20 cellular contexts compared by ENCODE assay signal in genomic region chr1:15676688-15677661, GRCh38. TPM values are rescaled to one million over a fixed set of nuclear protein-coding genes. Genes with fewer than 3 reads are reported as not detected.
A peak's percentile ranks its signal among the peaks of the same experiment; 100 is the strongest.
DNase-seq lines count a peak whose midpoint lies in the region; ATAC-seq and TF ChIP-seq lines count a peak whose summit lies in the region.
"Had no signal": no experiment of that assay in that cellular context is flagged by ENCODE, and none has a peak within 500 bp of the region (broad histone marks: within the 10 kb centered on the region; RNA-seq: fewer than 3 reads in every experiment).

No MANE protein-coding gene starts in this region.

- no peaks in the 10 kb centered on the region for H3K36me3 ChIP-seq in HEK293 (ENCODE audit: control insufficient read depth in 2 of 2, insufficient read depth in 1 of 2, low read length in 2 of 2)
- no peaks in the 10 kb centered on the region for H3K36me3 ChIP-seq in RWPE2 (ENCODE audit: low read depth)
- no peaks in the 10 kb centered on the region for H3K36me3 ChIP-seq in endodermal cell (ENCODE audit: control insufficient read depth, insufficient read depth, low read length)
- H3K36me3 ChIP-seq in stomach: no peaks in the 10 kb centered on the region

- peaks cover 4% of the 10 kb centered on the region for H3K36me3 Mint-ChIP-seq in endodermal cell (ENCODE audit: low read depth)
- no peaks in the 10 kb centered on the region for H3K36me3 Mint-ChIP-seq in naive B cell

- H3K27ac Mint-ChIP-seq in endodermal cell (peak overlapping the region; percentile 67), naive B cell (peak overlapping the region in 5 of 6 donors; percentile 15 to 83 (median 49))
- H3K27ac Mint-ChIP-seq: HFFc6 had no signal

- POLR2A ChIA-PET in HEK293 (lab: Yijun Ruan, JAX): no interaction called here

- DNase-seq in RWPE2 (ENCODE audit: low spot score): no peak
- peak; percentile 74 for DNase-seq in endodermal cell
- DNase-seq in naive B cell: no peak
- DNase-seq in NCI-H1436 treated with DMSO at 0.1 percent for 48 hours (lab: John Stamatoyannopoulos, UW): no peak
- no peak for DNase-seq in stomach
- DNase-seq in NCI-H1694 (lab: John Stamatoyannopoulos, UW): no peak
- DNase-seq in CD1c-positive myeloid dendritic cell (ENCODE audit: extremely low spot score): no peak
- DNase-seq: DMS53, EL, HFFc6, Kasumi-1, MM.1S, NCI-H1092, NCI-H2081 treated with DMSO at 0.1 percent for 48 hours, NCI-H510A, NCI-H774, SHP77 treated with DMSO at 0.1 percent for 48 hours, SK-N-SH had no signal

- H3K27me3 ChIP-seq in RWPE2 (ENCODE audit: insufficient read depth, poor library complexity, severe bottlenecking) (no peaks in the 10 kb centered on the region), endodermal cell (ENCODE audit: control insufficient read depth, insufficient read depth, low read length, poor library complexity, severe bottlenecking) (no peaks in the 10 kb centered on the region), stomach (no peaks in the 10 kb centered on the region)

- CTCF ChIA-PET in HEK293 (lab: Yijun Ruan, JAX): interaction anchor here (0.7 kb wide), 2 partner anchors 11 to 13 kb away, joined by 3 to 4 read pairs; no protein-coding TSS in a partner anchor

- WGBS in endodermal cell (ENCODE audit: insufficient coverage in 1 of 2, insufficient read length in 1 of 2), 2 experiments: 74 to 77% methylated on average over 5 to 6 of the region's 6 CpGs
- WGBS in stomach, 5 donors: 83 to 91% (median 86%) methylated on average over 6 of the region's 6 CpGs

- H3K9me3 ChIP-seq in HEK293 (ENCODE audit: control insufficient read depth, insufficient read depth, low read depth, low read length) (no peaks in the 10 kb centered on the region), RWPE2 (ENCODE audit: severe bottlenecking) (no peaks in the 10 kb centered on the region), endodermal cell (ENCODE audit: control insufficient read depth, low read length) (peaks cover 42% of the 10 kb centered on the region), stomach (no peaks in the 10 kb centered on the region)
- H3K9me3 ChIP-seq: SK-N-SH had no signal

- H3K27ac ChIP-seq in HEK293 (ENCODE audit: extremely low read depth, low read depth, low read length) (no peak overlapping the region), RWPE2 (ENCODE audit: poor library complexity, severe bottlenecking) (peak overlapping the region; percentile 87), endodermal cell (ENCODE audit: low read depth, low read length) (no peak overlapping the region), stomach (no peak overlapping the region)
- H3K27ac ChIP-seq: C4-2B had no signal

- H3K9me3 Mint-ChIP-seq in endodermal cell (peaks cover 28% of the 10 kb centered on the region), naive B cell (peaks cover 0 to 3% (median 0%) of the 10 kb centered on the region in 7 donors)

- H3K4me3 ChIP-seq in HEK293 (ENCODE audit: low read depth, low read length) (no peak overlapping the region), RWPE2 (ENCODE audit: severe bottlenecking) (no peak overlapping the region), endodermal cell (ENCODE audit: low read length) (peak overlapping the region; percentile 25), stomach (no peak overlapping the region)

- no peak for TF ChIP-seq POLR2A in stomach (IDR thresholded peaks at IDR 0.05)

- TF ChIP-seq CTCF in HEK293 (tag by site-specific recombination; IDR thresholded peaks at IDR 0.05) (no peak), RWPE2 (IDR thresholded peaks at IDR 0.05; ENCODE audit: poor library complexity, severe bottlenecking) (no peak), endodermal cell (conservative IDR thresholded peaks at IDR 0.05) (no peak), stomach (IDR thresholded peaks at IDR 0.05) (no peak)

- no peak overlapping the region for H3K9ac ChIP-seq in endodermal cell (ENCODE audit: extremely low read depth, low read length, poor library complexity, severe bottlenecking)
- H3K9ac ChIP-seq: SK-N-SH had no signal

- no peak for TF ChIP-seq EP300 in stomach (IDR thresholded peaks at IDR 0.05)

- no peak overlapping the region for H3K4me3 Mint-ChIP-seq in endodermal cell
- no peak overlapping the region for H3K4me3 Mint-ChIP-seq in naive B cell
- H3K4me3 Mint-ChIP-seq: HFFc6 had no signal

- no peaks in the 10 kb centered on the region; the same call in 1 of the 2 replicates for H3K4me1 ChIP-seq in HEK293 (ENCODE audit: control insufficient read depth, insufficient read depth, low read length)
- peaks cover 39% of the 10 kb centered on the region for H3K4me1 ChIP-seq in RWPE2 (ENCODE audit: insufficient read depth, poor library complexity, severe bottlenecking)
- peaks cover 5% of the 10 kb centered on the region for H3K4me1 ChIP-seq in endodermal cell (ENCODE audit: control insufficient read depth, insufficient read depth, low read length)
- H3K4me1 ChIP-seq in stomach: peaks cover 0 to 18% (median 0%) of the 10 kb centered on the region in 4 donors

- H3K4me1 Mint-ChIP-seq in endodermal cell: peaks cover 2% of the 10 kb centered on the region
- peaks cover 21 to 45% (median 33%) of the 10 kb centered on the region in 3 donors for H3K4me1 Mint-ChIP-seq in naive B cell

- ATAC-seq in RWPE2 (ENCODE audit: low read depth) (no peak), naive B cell (ENCODE audit: low read depth in 2 of 2) (no peak)

- intact Hi-C loops in stomach (cut with DNase I; ENCODE audit: low total_unique reads): no loop called here

- peaks cover 2% of the 10 kb centered on the region for H3K27me3 Mint-ChIP-seq in endodermal cell (ENCODE audit: insufficient read depth)
- no peaks in the 10 kb centered on the region for H3K27me3 Mint-ChIP-seq in naive B cell

TF ChIP-seq in HEK293, 187 proteins besides CTCF, POLR2A, EP300 and RAD21:
- TF ChIP-seq ZNF169 (tag by site-specific recombination; IDR thresholded peaks at IDR 0.05): no peak
- TF ChIP-seq ZFP3 (tag by site-specific recombination; IDR thresholded peaks at IDR 0.05; ENCODE audit: low read depth): no peak
- peak; percentile 77; the same call in 1 of the 2 replicates for TF ChIP-seq TRIM28 (IDR thresholded peaks at IDR 0.05; ENCODE audit: borderline replicate concordance, low read length)
- TF ChIP-seq SETDB1 (IDR thresholded peaks at IDR 0.05; ENCODE audit: insufficient read length, low read length): peak; percentile 70
- TF ChIP-seq BCL11A (tag by site-specific recombination; IDR thresholded peaks at IDR 0.05; ENCODE audit: low read depth): no peak
- no peak for TF ChIP-seq ZNF596 (tag by site-specific recombination; IDR thresholded peaks at IDR 0.05)
- TF ChIP-seq, protein P1, sequence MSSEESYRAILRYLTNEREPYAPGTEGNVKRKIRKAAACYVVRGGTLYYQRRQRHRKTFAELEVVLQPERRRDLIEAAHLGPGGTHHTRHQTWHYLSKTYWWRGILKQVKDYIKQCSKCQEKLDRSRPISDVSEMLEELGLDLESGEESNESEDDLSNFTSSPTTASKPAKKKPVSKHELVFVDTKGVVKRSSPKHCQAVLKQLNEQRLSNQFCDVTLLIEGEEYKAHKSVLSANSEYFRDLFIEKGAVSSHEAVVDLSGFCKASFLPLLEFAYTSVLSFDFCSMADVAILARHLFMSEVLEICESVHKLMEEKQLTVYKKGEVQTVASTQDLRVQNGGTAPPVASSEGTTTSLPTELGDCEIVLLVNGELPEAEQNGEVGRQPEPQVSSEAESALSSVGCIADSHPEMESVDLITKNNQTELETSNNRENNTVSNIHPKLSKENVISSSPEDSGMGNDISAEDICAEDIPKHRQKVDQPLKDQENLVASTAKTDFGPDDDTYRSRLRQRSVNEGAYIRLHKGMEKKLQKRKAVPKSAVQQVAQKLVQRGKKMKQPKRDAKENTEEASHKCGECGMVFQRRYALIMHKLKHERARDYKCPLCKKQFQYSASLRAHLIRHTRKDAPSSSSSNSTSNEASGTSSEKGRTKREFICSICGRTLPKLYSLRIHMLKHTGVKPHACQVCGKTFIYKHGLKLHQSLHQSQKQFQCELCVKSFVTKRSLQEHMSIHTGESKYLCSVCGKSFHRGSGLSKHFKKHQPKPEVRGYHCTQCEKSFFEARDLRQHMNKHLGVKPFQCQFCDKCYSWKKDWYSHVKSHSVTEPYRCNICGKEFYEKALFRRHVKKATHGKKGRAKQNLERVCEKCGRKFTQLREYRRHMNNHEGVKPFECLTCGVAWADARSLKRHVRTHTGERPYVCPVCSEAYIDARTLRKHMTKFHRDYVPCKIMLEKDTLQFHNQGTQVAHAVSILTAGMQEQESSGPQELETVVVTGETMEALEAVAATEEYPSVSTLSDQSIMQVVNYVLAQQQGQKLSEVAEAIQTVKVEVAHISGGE (tag by site-specific recombination; conservative IDR thresholded peaks at IDR 0.05; ENCODE audit: low read depth): no peak
TF ChIP-seq in HEK293: peak in this region for 2.

RNA-seq across cellular contexts. Expression of gene PLEKHM2, which starts 7.1 kb away (rescaled TPM):
- 10 to 100 TPM; 46.9 to 50.4 TPM for total RNA-seq in endodermal cell
- polyA plus RNA-seq in endodermal cell (2013, experiment 1 of 2): 41.0 TPM
- 37.9 TPM for polyA plus RNA-seq in endodermal cell (2013, experiment 2 of 2)
- 10 to 100 TPM in 3 of 6 donors, 1 to 10 TPM in 3; 1.9 to 13.7 (median 8.9) TPM for polyA plus RNA-seq in naive B cell (ENCODE audit: low read depth in 6 of 6)
- total RNA-seq in stomach: 10 to 100 TPM; 22.3 to 63.0 (median 36.2) TPM
- polyA plus RNA-seq in stomach: 10 to 100 TPM; 19.3 to 33.9 (median 25.2) TPM

RNA-seq across cellular contexts. Expression of gene SLC25A34, which starts 59.1 kb away (rescaled TPM):
- total RNA-seq in endodermal cell (1 to 10 TPM; 1.8 to 3.5 TPM), stomach (10 to 100 TPM in 2 of 5 donors, 1 to 10 TPM in 2, not detected in 1; 1.8 to 16.9 (median 7.5) TPM)
- 1.4 TPM for polyA plus RNA-seq in endodermal cell (2013, experiment 1 of 2)
- 0.95 TPM for polyA plus RNA-seq in endodermal cell (2013, experiment 2 of 2)
- polyA plus RNA-seq in naive B cell (ENCODE audit: low read depth in 6 of 6) (1 to 10 TPM in 1 of 6 donors, under 1 TPM in 1, not detected in 4; 0.73 to 1.3 TPM), stomach (1 to 10 TPM in 2 of 3 donors, under 1 TPM in 1; 0.75 to 4.1 (median 1.9) TPM)

RNA-seq across cellular contexts. Expression of gene DDI2, which starts 59.7 kb away (rescaled TPM):
- 10 to 100 TPM; 36.0 to 37.6 TPM for total RNA-seq in endodermal cell
- 10.6 TPM for polyA plus RNA-seq in endodermal cell (2013, experiment 1 of 2)
- 11.3 TPM for polyA plus RNA-seq in endodermal cell (2013, experiment 2 of 2)
- 1 to 10 TPM; 2.5 to 7.1 (median 5.7) TPM for polyA plus RNA-seq in naive B cell (ENCODE audit: low read depth in 6 of 6)
- total RNA-seq in stomach: 100 to 1,000 TPM in 1 of 5 donors, 10 to 100 TPM in 4; 12.7 to 261 (median 42.8) TPM
- 1 to 10 TPM; 3.1 to 5.0 (median 4.1) TPM for polyA plus RNA-seq in stomach
